Comparison of ENCODE assay signal across 2 cellular contexts in the genomic region with DNA sequence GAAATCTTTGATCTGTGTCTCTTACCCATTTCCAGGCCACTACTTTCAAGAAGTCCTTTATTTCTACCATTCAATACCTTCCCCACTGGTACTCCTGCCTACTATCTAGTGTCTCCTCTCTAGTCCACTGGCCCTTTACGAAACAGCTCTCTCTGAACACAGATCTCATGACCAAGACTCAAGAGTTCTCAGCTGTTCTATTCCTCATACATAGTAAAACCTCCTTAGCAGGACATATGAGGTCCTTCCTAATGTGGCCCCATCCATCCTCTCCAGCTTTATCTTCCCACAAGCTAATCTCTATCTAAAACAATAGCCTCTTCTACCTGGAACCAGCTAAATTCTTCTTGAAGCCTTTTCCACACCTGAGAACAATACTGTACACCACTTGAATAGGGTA.
TF ChIP-seq lines count a peak whose summit lies in the region.

No MANE protein-coding gene starts in this region.

TF ChIP-seq in GM23338, 12 proteins besides CTCF, POLR2A, EP300 and RAD21 (continued from another document):
- TF ChIP-seq, protein P1, sequence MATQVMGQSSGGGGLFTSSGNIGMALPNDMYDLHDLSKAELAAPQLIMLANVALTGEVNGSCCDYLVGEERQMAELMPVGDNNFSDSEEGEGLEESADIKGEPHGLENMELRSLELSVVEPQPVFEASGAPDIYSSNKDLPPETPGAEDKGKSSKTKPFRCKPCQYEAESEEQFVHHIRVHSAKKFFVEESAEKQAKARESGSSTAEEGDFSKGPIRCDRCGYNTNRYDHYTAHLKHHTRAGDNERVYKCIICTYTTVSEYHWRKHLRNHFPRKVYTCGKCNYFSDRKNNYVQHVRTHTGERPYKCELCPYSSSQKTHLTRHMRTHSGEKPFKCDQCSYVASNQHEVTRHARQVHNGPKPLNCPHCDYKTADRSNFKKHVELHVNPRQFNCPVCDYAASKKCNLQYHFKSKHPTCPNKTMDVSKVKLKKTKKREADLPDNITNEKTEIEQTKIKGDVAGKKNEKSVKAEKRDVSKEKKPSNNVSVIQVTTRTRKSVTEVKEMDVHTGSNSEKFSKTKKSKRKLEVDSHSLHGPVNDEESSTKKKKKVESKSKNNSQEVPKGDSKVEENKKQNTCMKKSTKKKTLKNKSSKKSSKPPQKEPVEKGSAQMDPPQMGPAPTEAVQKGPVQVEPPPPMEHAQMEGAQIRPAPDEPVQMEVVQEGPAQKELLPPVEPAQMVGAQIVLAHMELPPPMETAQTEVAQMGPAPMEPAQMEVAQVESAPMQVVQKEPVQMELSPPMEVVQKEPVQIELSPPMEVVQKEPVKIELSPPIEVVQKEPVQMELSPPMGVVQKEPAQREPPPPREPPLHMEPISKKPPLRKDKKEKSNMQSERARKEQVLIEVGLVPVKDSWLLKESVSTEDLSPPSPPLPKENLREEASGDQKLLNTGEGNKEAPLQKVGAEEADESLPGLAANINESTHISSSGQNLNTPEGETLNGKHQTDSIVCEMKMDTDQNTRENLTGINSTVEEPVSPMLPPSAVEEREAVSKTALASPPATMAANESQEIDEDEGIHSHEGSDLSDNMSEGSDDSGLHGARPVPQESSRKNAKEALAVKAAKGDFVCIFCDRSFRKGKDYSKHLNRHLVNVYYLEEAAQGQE (IDR thresholded peaks at IDR 0.05; ENCODE audit: unreplicated experiment): no peak

TF ChIP-seq in SK-N-SH, 30 proteins besides CTCF, POLR2A, EP300 and RAD21 (continued from another document):
- TF ChIP-seq, protein P1 (IDR thresholded peaks at IDR 0.05; ENCODE audit: low read depth, low read length): no peak
- TF ChIP-seq JUND (IDR thresholded peaks at IDR 0.05) (no peak), RCOR1 (IDR thresholded peaks at IDR 0.05; ENCODE audit: low read length) (no peak), RFX5 (IDR thresholded peaks at IDR 0.05; ENCODE audit: low read length) (no peak), TCF12 (IDR thresholded peaks at IDR 0.05) (no peak), NRF1 (IDR thresholded peaks at IDR 0.05; ENCODE audit: low read depth, low read length) (no peak), GABPA (IDR thresholded peaks at IDR 0.05; ENCODE audit: low read depth) (no peak)
- TF ChIP-seq, protein P2, sequence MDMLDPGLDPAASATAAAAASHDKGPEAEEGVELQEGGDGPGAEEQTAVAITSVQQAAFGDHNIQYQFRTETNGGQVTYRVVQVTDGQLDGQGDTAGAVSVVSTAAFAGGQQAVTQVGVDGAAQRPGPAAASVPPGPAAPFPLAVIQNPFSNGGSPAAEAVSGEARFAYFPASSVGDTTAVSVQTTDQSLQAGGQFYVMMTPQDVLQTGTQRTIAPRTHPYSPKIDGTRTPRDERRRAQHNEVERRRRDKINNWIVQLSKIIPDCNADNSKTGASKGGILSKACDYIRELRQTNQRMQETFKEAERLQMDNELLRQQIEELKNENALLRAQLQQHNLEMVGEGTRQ (IDR thresholded peaks at IDR 0.05; ENCODE audit: borderline replicate concordance, low read depth, low read length): no peak
